Comparison of ENCODE assay signal across 1 cellular context in genomic region chr14:64465208-64465821, GRCh38.
A peak's percentile ranks its signal among the peaks of the same experiment; 100 is the strongest.
TF ChIP-seq lines count a peak whose summit lies in the region.

TSS of gene AKAP5 (plus strand) at chr14:64465499. CDS start at chr14:64468395, 2,896 bp downstream.

TF ChIP-seq in IMR-90, 13 proteins besides CTCF, POLR2A, EP300 and RAD21:
- TF ChIP-seq USF2 (IDR thresholded peaks at IDR 0.05; ENCODE audit: low read depth, low read length) (no peak), CEBPB (IDR thresholded peaks at IDR 0.05; ENCODE audit: low read depth, low read length) (no peak), MAZ (IDR thresholded peaks at IDR 0.05; ENCODE audit: borderline replicate concordance, low read depth, low read length) (peak; percentile 52; the same call in 1 of the 2 replicates), MAFK (IDR thresholded peaks at IDR 0.05; ENCODE audit: low read depth, low read length) (no peak), SMC3 (IDR thresholded peaks at IDR 0.05; ENCODE audit: low read depth, low read length) (no peak), RCOR1 (IDR thresholded peaks at IDR 0.05; ENCODE audit: insufficient replicate concordance, low read length) (no peak), NFE2L2 (IDR thresholded peaks at IDR 0.05; ENCODE audit: low read depth, low read length) (no peak)
